ENCODE assay signal across 25 cellular contexts in genomic region chr3:28901029-28901428, GRCh38.
DNase-seq lines count a peak whose midpoint lies in the region; ATAC-seq and TF ChIP-seq lines count a peak whose summit lies in the region.
"Had no signal": no experiment of that assay in that cellular context is flagged by ENCODE, and none has a peak within 500 bp of the region (broad histone marks: within the 10 kb centered on the region; RNA-seq: fewer than 3 reads in every experiment).

No MANE protein-coding gene starts in this region.

- H3K4me1 Mint-ChIP-seq in H9 = no peaks in the 10 kb centered on the region
- H3K4me1 Mint-ChIP-seq: CD8-positive, alpha-beta memory T cell; central memory CD8-positive, alpha-beta T cell; natural killer cell; stimulated activated effector memory CD8-positive, alpha-beta T cell treated with anti-CD3 and anti-CD28 coated beads, Interleukin-12 subunit alpha, Interleukin-12 subunit beta, amount 100 ng/mL, for 72 hours; T-cell had no signal

- H3K18ac ChIP-seq in H9 (ENCODE audit: insufficient read length, low read depth, low read length) = no peak overlapping the region

- intact Hi-C loops in left lung (cut with DNase I) (no loop called here), thyroid gland (cut with DNase I) (no loop called here)

- no peak overlapping the region for H2BK15ac ChIP-seq in H9 (ENCODE audit: low read depth, low read length)

- H3K56ac ChIP-seq in H9 (ENCODE audit: insufficient read length, low read depth, low read length) = no peak overlapping the region

- peak; percentile 55 for DNase-seq in OCI-M1 (lab: John Stamatoyannopoulos, UW)
- DNase-seq in choroid plexus epithelial cell (ENCODE audit: low read depth) = peak; percentile 65
- peak in 1 of 2 donors; percentile 43 for DNase-seq in left lung
- DNase-seq in thyroid gland = peak; percentile 61 to 69
- DNase-seq in stimulated activated naive CD4-positive, alpha-beta T cell (lab: John Stamatoyannopoulos, UW) = no peak
- no peak for DNase-seq in H9
- no peak for DNase-seq in NCI-H1092 treated with DMSO at 0.1 percent for 48 hours (lab: John Stamatoyannopoulos, UW)
- DNase-seq: activated CD4-positive, alpha-beta T cell treated with anti-CD3 and anti-CD28 coated beads for 1 hour; activated naive CD4-positive, alpha-beta T cell treated with anti-CD3 and anti-CD28 coated beads for 36 hours; activated T-cell treated with anti-CD3 and anti-CD28 coated beads, Interleukin-2, amount 50 U/mL, for 24 hours; CD8-positive, alpha-beta memory T cell; glutamatergic neuron; KG1; natural killer cell; NCI-H2171 treated with DMSO at 0.1 percent for 48 hours; NCI-H748 treated with DMSO at 0.1 percent for 48 hours; pancreas; SHP77; sigmoid colon; stimulated activated CD4-positive, alpha-beta T cell treated with anti-CD3 and anti-CD28 coated beads, Interleukin-1b, Interleukin-23, amount 100 ng/mL, for 48 hours; T-cell had no signal

- H3K9ac ChIP-seq in H9 (ENCODE audit: extremely low read depth, insufficient read length, low read length) = no peak overlapping the region

- H3K79me1 ChIP-seq in H9 (ENCODE audit: insufficient read depth, low read depth, low read length, poor library complexity, severe bottlenecking) = no peaks in the 10 kb centered on the region

- H3K27me3 Mint-ChIP-seq in H9 (ENCODE audit: low read depth) = no peaks in the 10 kb centered on the region
- H3K27me3 Mint-ChIP-seq: activated T-cell treated with anti-CD3 and anti-CD28 coated beads, Interleukin-2, amount 50 U/mL, for 24 hours; CD8-positive, alpha-beta memory T cell; central memory CD8-positive, alpha-beta T cell; T-cell had no signal

- no peak overlapping the region for H2BK20ac ChIP-seq in H9 (ENCODE audit: low read depth, low read length, poor library complexity, severe bottlenecking)

- H3K4ac ChIP-seq in H9 (ENCODE audit: low read depth, low read length) = no peak overlapping the region

- peaks cover 0 to 8% of the 10 kb centered on the region in 2 experiments; a peak in 4 of 5 replicates for H3K9me3 Mint-ChIP-seq in H9
- H3K9me3 Mint-ChIP-seq: activated naive CD4-positive, alpha-beta T cell treated with anti-CD3 and anti-CD28 coated beads for 36 hours; stimulated activated effector memory CD8-positive, alpha-beta T cell treated with anti-CD3 and anti-CD28 coated beads, Interleukin-12 subunit alpha, Interleukin-12 subunit beta, amount 100 ng/mL, for 72 hours had no signal

- H4K20me1 ChIP-seq in H9 (ENCODE audit: control insufficient read depth, insufficient read depth, insufficient read length) = no peaks in the 10 kb centered on the region

- H4K91ac ChIP-seq in H9 (ENCODE audit: insufficient read length, low read depth, low read length) = no peak overlapping the region

- no peak overlapping the region for H4K8ac ChIP-seq in H9 (replicated peaks; ENCODE audit: insufficient read length, low read depth, low read length)

- no peak for TF ChIP-seq CTCF in choroid plexus epithelial cell (conservative IDR thresholded peaks at IDR 0.05; ENCODE audit: low read depth, low read length)
- TF ChIP-seq CTCF in left lung (IDR thresholded peaks at IDR 0.05) = no peak
- TF ChIP-seq CTCF in thyroid gland (IDR thresholded peaks at IDR 0.05) = no peak
- TF ChIP-seq CTCF in H9 (conservative IDR thresholded peaks at IDR 0.05) = no peak

- H2AFZ ChIP-seq in H9 (ENCODE audit: low read length) = no peak overlapping the region

- H3K4me3 ChIP-seq in choroid plexus epithelial cell (ENCODE audit: low read depth, low read length) (no peak overlapping the region), left lung (no peak overlapping the region), thyroid gland (replicated peaks in 1 of 3) (no peak overlapping the region)
- H3K4me3 ChIP-seq: pancreas, sigmoid colon, suprapubic skin had no signal

- H4K5ac ChIP-seq in H9 (ENCODE audit: insufficient read length, low read depth, low read length) = no peak overlapping the region

- TF ChIP-seq POLR2A in thyroid gland (IDR thresholded peaks at IDR 0.05) = no peak

- H3K9me3 ChIP-seq in left lung (peaks cover 0 to 8% of the 10 kb centered on the region in 2 donors), thyroid gland (no peaks in the 10 kb centered on the region), H9 (ENCODE audit: control insufficient read depth, low read depth, low read length) (no peaks in the 10 kb centered on the region)
- H3K9me3 ChIP-seq: pancreas, sigmoid colon, suprapubic skin had no signal

- no peak overlapping the region for H3K14ac ChIP-seq in H9 (ENCODE audit: insufficient read depth, low read length)

- H2AK5ac ChIP-seq in H9 (ENCODE audit: insufficient read length, low read length) = no peak overlapping the region

- H2BK120ac ChIP-seq in H9 (ENCODE audit: low read depth, low read length, poor library complexity, severe bottlenecking) = no peak overlapping the region

- H3K4me2 ChIP-seq in H9 (ENCODE audit: insufficient read depth, insufficient read length, low read length) = no peak overlapping the region

- ATAC-seq in left lung = peak; percentile 61
- ATAC-seq: natural killer cell; stimulated activated effector memory CD8-positive, alpha-beta T cell treated with anti-CD3 and anti-CD28 coated beads, Interleukin-12 subunit alpha, Interleukin-12 subunit beta, amount 100 ng/mL, for 72 hours; T-cell had no signal

- H3K36me3 ChIP-seq in left lung = no peaks in the 10 kb centered on the region
- H3K36me3 ChIP-seq in thyroid gland = no peaks in the 10 kb centered on the region
- H3K36me3 ChIP-seq: pancreas, sigmoid colon, suprapubic skin had no signal

- H3K27ac Mint-ChIP-seq in H9 = no peak overlapping the region
- H3K27ac Mint-ChIP-seq: activated naive CD4-positive, alpha-beta T cell treated with anti-CD3 and anti-CD28 coated beads for 36 hours; activated T-cell treated with anti-CD3 and anti-CD28 coated beads, Interleukin-2, amount 50 U/mL, for 24 hours; CD8-positive, alpha-beta memory T cell; natural killer cell; stimulated activated effector memory CD8-positive, alpha-beta T cell treated with anti-CD3 and anti-CD28 coated beads, Interleukin-12 subunit alpha, Interleukin-12 subunit beta, amount 100 ng/mL, for 72 hours; T-cell had no signal

- H3K23me2 ChIP-seq in H9 (ENCODE audit: insufficient read length, low read depth, low read length, poor library complexity, severe bottlenecking) = no peaks in the 10 kb centered on the region

- no peak overlapping the region for H2BK5ac ChIP-seq in H9 (ENCODE audit: insufficient read length, low read length)

- H3T11ph ChIP-seq in H9 (ENCODE audit: low read length) = no peak overlapping the region

- H3K27ac ChIP-seq in left lung (peak overlapping the region in 1 of 2 donors; percentile 30), thyroid gland (no peak overlapping the region), H9 (ENCODE audit: insufficient read length, low read depth, low read length) (no peak overlapping the region)
- H3K27ac ChIP-seq: epithelial cell of prostate, pancreas, sigmoid colon, suprapubic skin had no signal

- peaks cover 6 to 7% of the 10 kb centered on the region in 2 donors for H3K4me1 ChIP-seq in left lung
- H3K4me1 ChIP-seq in thyroid gland = peaks cover 0 to 10% of the 10 kb centered on the region in 2 donors
- no peaks in the 10 kb centered on the region for H3K4me1 ChIP-seq in H9 (ENCODE audit: insufficient read depth, low read length)
- H3K4me1 ChIP-seq: pancreas, suprapubic skin had no signal

- no peaks in the 10 kb centered on the region for H3K27me3 ChIP-seq in left lung
- no peaks in the 10 kb centered on the region for H3K27me3 ChIP-seq in thyroid gland
- H3K27me3 ChIP-seq in H9 (ENCODE audit: insufficient read depth, low read length) = no peaks in the 10 kb centered on the region
- H3K27me3 ChIP-seq: pancreas, sigmoid colon, suprapubic skin had no signal

- H3K36me3 Mint-ChIP-seq in H9 (ENCODE audit: insufficient read depth in 1 of 3, low read depth in 3 of 3) = peaks cover 3 to 9% (median 4%) of the 10 kb centered on the region in 3 experiments; a peak in 6 of 7 replicates
- H3K36me3 Mint-ChIP-seq: CD8-positive, alpha-beta memory T cell; natural killer cell; stimulated activated effector memory CD8-positive, alpha-beta T cell treated with anti-CD3 and anti-CD28 coated beads, Interleukin-12 subunit alpha, Interleukin-12 subunit beta, amount 100 ng/mL, for 72 hours; T-cell had no signal

- H2BK12ac ChIP-seq in H9 (ENCODE audit: insufficient read length, low read depth, low read length) = no peak overlapping the region

- no peak overlapping the region for H3K4me3 Mint-ChIP-seq in H9
- H3K4me3 Mint-ChIP-seq: activated naive CD4-positive, alpha-beta T cell treated with anti-CD3 and anti-CD28 coated beads for 36 hours; activated T-cell treated with anti-CD3 and anti-CD28 coated beads, Interleukin-2, amount 50 U/mL, for 24 hours; CD8-positive, alpha-beta memory T cell; central memory CD8-positive, alpha-beta T cell; natural killer cell; stimulated activated effector memory CD8-positive, alpha-beta T cell treated with anti-CD3 and anti-CD28 coated beads, Interleukin-12 subunit alpha, Interleukin-12 subunit beta, amount 100 ng/mL, for 72 hours; T-cell had no signal

- H3K79me2 ChIP-seq in H9 (ENCODE audit: insufficient read depth, low read length) = no peaks in the 10 kb centered on the region

- H3K23ac ChIP-seq in H9 (ENCODE audit: insufficient read length, low read depth, low read length) = no peak overlapping the region

Comparison
In these comparisons a context has a peak if more than half of its experiments do, and no peak if none do; other contexts are left out.
1. DNase-seq: peak in OCI-M1 (single experiment), choroid plexus epithelial cell (single experiment) and thyroid gland (2 of 2); none in stimulated activated naive CD4-positive, alpha-beta T cell (0 of 6), H9 (single experiment) and NCI-H1092 treated with DMSO at 0.1 percent for 48 hours (single experiment).